Comparison of ENCODE assay signal across 8 cellular contexts in genomic region chr7:79451580-79451979, GRCh38. TPM values are rescaled to one million over a fixed set of nuclear protein-coding genes. Genes with fewer than 3 reads are reported as not detected.
DNase-seq lines count a peak whose midpoint lies in the region; ATAC-seq, FAIRE-seq and TF ChIP-seq lines count a peak whose summit lies in the region.

No MANE protein-coding gene starts in this region.

- FAIRE-seq in GM12892 (lab: Jason Lieb, UNC), result no peak

- peaks cover 58% of the 10 kb centered on the region for H3K27me3 Mint-ChIP-seq in stimulated activated naive CD8-positive, alpha-beta T cell treated with anti-CD3 and anti-CD28 coated beads, Interleukin-15, Interleukin-2, amounts not matched to agents 100 ng/mL and 50 ng/mL, for 24 hours
- H3K27me3 Mint-ChIP-seq in nephron (ENCODE audit: low read depth), result no peaks in the 10 kb centered on the region
- peaks cover 38 to 55% of the 10 kb centered on the region in 2 donors for H3K27me3 Mint-ChIP-seq in stimulated activated naive B cell treated with anti-CD40 and anti-IgM and Interleukin-4, amounts not matched to agents 10 μg/mL and 1 μg/mL and 100 μg/mL, for 72 hours

- no peak overlapping the region for H3K27ac Mint-ChIP-seq in stimulated activated naive CD8-positive, alpha-beta T cell treated with anti-CD3 and anti-CD28 coated beads, Interleukin-15, Interleukin-2, amounts not matched to agents 100 ng/mL and 50 ng/mL, for 24 hours
- peak overlapping the region; percentile 84 to 99 (median 97) for H3K27ac Mint-ChIP-seq in nephron
- H3K27ac Mint-ChIP-seq in stimulated activated naive B cell treated with anti-CD40 and anti-IgM and Interleukin-4, amounts not matched to agents 10 μg/mL and 1 μg/mL and 100 μg/mL, for 72 hours, result no peak overlapping the region

- TF ChIP-seq POLR2A in GM12892 (IDR thresholded peaks at IDR 0.05; ENCODE audit: low read depth, low read length), result no peak

- TF ChIP-seq CTCF in epithelial cell of esophagus (IDR thresholded peaks at IDR 0.05; ENCODE audit: insufficient read depth, low read depth, low read length, missing control alignments) (no peak), nephron (IDR thresholded peaks at IDR 0.05; ENCODE audit: unreplicated experiment in 3 of 3) (no peak)

- peaks cover 12% of the 10 kb centered on the region for H3K4me1 Mint-ChIP-seq in stimulated activated naive CD8-positive, alpha-beta T cell treated with anti-CD3 and anti-CD28 coated beads, Interleukin-15, Interleukin-2, amounts not matched to agents 100 ng/mL and 50 ng/mL, for 24 hours (ENCODE audit: low read depth)
- peaks cover 22% of the 10 kb centered on the region for H3K4me1 Mint-ChIP-seq in nephron
- H3K4me1 Mint-ChIP-seq in stimulated activated naive B cell treated with anti-CD40 and anti-IgM and Interleukin-4, amounts not matched to agents 10 μg/mL and 1 μg/mL and 100 μg/mL, for 72 hours, result peaks cover 11 to 30% of the 10 kb centered on the region in 2 donors

- DNase-seq in stimulated activated naive CD8-positive, alpha-beta T cell treated with anti-CD3 and anti-CD28 coated beads, Interleukin-15, Interleukin-2, amounts not matched to agents 100 U/mL and 50 U/mL, for 24 hours, result no peak
- DNase-seq in epithelial cell of esophagus (ENCODE audit: low read depth), result peak; percentile 94
- no peak for DNase-seq in NCI-H69 (lab: John Stamatoyannopoulos, UW)
- DNase-seq in stimulated activated naive B cell treated with anti-CD40 and anti-IgM and Interleukin-4, amounts not matched to agents 10 μg/mL and 1 μg/mL and 100 μg/mL, for 72 hours, result no peak
- no peak for DNase-seq in GM03348 (ENCODE audit: low spot score)
- DNase-seq in GM12892 (ENCODE audit: insufficient read length), result no peak

- no peak for ATAC-seq in stimulated activated naive CD8-positive, alpha-beta T cell treated with anti-CD3 and anti-CD28 coated beads, Interleukin-15, Interleukin-2, amounts not matched to agents 100 U/mL and 50 U/mL, for 24 hours
- no peak for ATAC-seq in stimulated activated naive B cell treated with anti-CD40 and anti-IgM and Interleukin-4, amounts not matched to agents 10 μg/mL and 1 μg/mL and 100 μg/mL, for 72 hours (replicated peaks)

- H3K4me3 ChIP-seq in epithelial cell of esophagus (ENCODE audit: low read length), result peak overlapping the region; percentile 80

- H3K36me3 Mint-ChIP-seq in stimulated activated naive CD8-positive, alpha-beta T cell treated with anti-CD3 and anti-CD28 coated beads, Interleukin-15, Interleukin-2, amounts not matched to agents 100 ng/mL and 50 ng/mL, for 24 hours (ENCODE audit: low read depth), result no peaks in the 10 kb centered on the region
- H3K36me3 Mint-ChIP-seq in nephron (ENCODE audit: low read depth), result peaks cover 17% of the 10 kb centered on the region
- H3K36me3 Mint-ChIP-seq in stimulated activated naive B cell treated with anti-CD40 and anti-IgM and Interleukin-4, amounts not matched to agents 10 μg/mL and 1 μg/mL and 100 μg/mL, for 72 hours, result no peaks in the 10 kb centered on the region

- no peaks in the 10 kb centered on the region for H3K9me3 Mint-ChIP-seq in stimulated activated naive CD8-positive, alpha-beta T cell treated with anti-CD3 and anti-CD28 coated beads, Interleukin-15, Interleukin-2, amounts not matched to agents 100 ng/mL and 50 ng/mL, for 24 hours
- no peaks in the 10 kb centered on the region for H3K9me3 Mint-ChIP-seq in nephron
- H3K9me3 Mint-ChIP-seq in stimulated activated naive B cell treated with anti-CD40 and anti-IgM and Interleukin-4, amounts not matched to agents 10 μg/mL and 1 μg/mL and 100 μg/mL, for 72 hours, result peaks cover 0 to 2% of the 10 kb centered on the region in 2 donors

- H3K4me3 Mint-ChIP-seq in stimulated activated naive CD8-positive, alpha-beta T cell treated with anti-CD3 and anti-CD28 coated beads, Interleukin-15, Interleukin-2, amounts not matched to agents 100 ng/mL and 50 ng/mL, for 24 hours, result peak overlapping the region; percentile 83
- H3K4me3 Mint-ChIP-seq in nephron, result peak overlapping the region; percentile 95 to 99 (median 98)
- no peak overlapping the region for H3K4me3 Mint-ChIP-seq in stimulated activated naive B cell treated with anti-CD40 and anti-IgM and Interleukin-4, amounts not matched to agents 10 μg/mL and 1 μg/mL and 100 μg/mL, for 72 hours

RNA-seq across cellular contexts. Expression of gene MAGI2, which starts 1.9 kb away (rescaled TPM):
- 0.68 TPM for polyA plus RNA-seq in GM12892 (2012; ENCODE audit: missing spikeins)

Comparison
In these comparisons a context has a peak if more than half of its experiments do, and no peak if none do; other contexts are left out.
1. H3K27ac Mint-ChIP-seq: peak in nephron (3 of 3); none in stimulated activated naive CD8-positive, alpha-beta T cell treated with anti-CD3 and anti-CD28 coated beads, Interleukin-15, Interleukin-2, amounts not matched to agents 100 ng/mL and 50 ng/mL, for 24 hours (single experiment) and stimulated activated naive B cell treated with anti-CD40 and anti-IgM and Interleukin-4, amounts not matched to agents 10 μg/mL and 1 μg/mL and 100 μg/mL, for 72 hours (single experiment).
2. H3K4me3 Mint-ChIP-seq: peak in stimulated activated naive CD8-positive, alpha-beta T cell treated with anti-CD3 and anti-CD28 coated beads, Interleukin-15, Interleukin-2, amounts not matched to agents 100 ng/mL and 50 ng/mL, for 24 hours (single experiment) and nephron (3 of 3); none in stimulated activated naive B cell treated with anti-CD40 and anti-IgM and Interleukin-4, amounts not matched to agents 10 μg/mL and 1 μg/mL and 100 μg/mL, for 72 hours (0 of 2).